Comparison of ENCODE assay signal across 8 cellular contexts in genomic region chr7:44633254-44634186, GRCh38.
DNase-seq lines count a peak whose midpoint lies in the region; ATAC-seq, FAIRE-seq and TF ChIP-seq lines count a peak whose summit lies in the region.

No MANE protein-coding gene starts in this region.

- H3K36me3 Mint-ChIP-seq in memory B cell = peaks cover 5% of the 10 kb centered on the region

- FAIRE-seq in HTR-8/SVneo (lab: Jason Lieb, UNC) = no peak

- H3K9me3 Mint-ChIP-seq in memory B cell = no peaks in the 10 kb centered on the region

- ATAC-seq in HG03280 (IDR thresholded peaks at IDR 0.05; ENCODE audit: unreplicated experiment) (peak; percentile 68), memory B cell (ENCODE audit: low read depth) (peak; percentile 78)

- peaks cover 64% of the 10 kb centered on the region for H3K4me1 Mint-ChIP-seq in memory B cell

- H3K27ac Mint-ChIP-seq in memory B cell = peak overlapping the region; percentile 99

- DNase-seq in AG08395 (ENCODE audit: low spot score) (peak; percentile 89), T1000 (lab: John Stamatoyannopoulos, UW) (peak; percentile 70), cerebellar cortex (ENCODE audit: low spot score) (peak; percentile 65), memory B cell (ENCODE audit: low spot score in 2 of 2) (peak; percentile 56 to 73), stromal cell of bone marrow (ENCODE audit: low read depth) (peak; percentile 96), HTR-8/SVneo (ENCODE audit: insufficient read length, low spot score) (no peak)

- H3K27me3 Mint-ChIP-seq in memory B cell = no peaks in the 10 kb centered on the region

- TF ChIP-seq POLR2A in GM19193 (IDR thresholded peaks at IDR 0.05; ENCODE audit: extremely low read depth, insufficient read depth, insufficient read length) = peak; percentile 27

- peak overlapping the region; percentile 32 for H3K4me3 Mint-ChIP-seq in memory B cell
